ENCODE assay signal across 8 cellular contexts in the genomic region with DNA sequence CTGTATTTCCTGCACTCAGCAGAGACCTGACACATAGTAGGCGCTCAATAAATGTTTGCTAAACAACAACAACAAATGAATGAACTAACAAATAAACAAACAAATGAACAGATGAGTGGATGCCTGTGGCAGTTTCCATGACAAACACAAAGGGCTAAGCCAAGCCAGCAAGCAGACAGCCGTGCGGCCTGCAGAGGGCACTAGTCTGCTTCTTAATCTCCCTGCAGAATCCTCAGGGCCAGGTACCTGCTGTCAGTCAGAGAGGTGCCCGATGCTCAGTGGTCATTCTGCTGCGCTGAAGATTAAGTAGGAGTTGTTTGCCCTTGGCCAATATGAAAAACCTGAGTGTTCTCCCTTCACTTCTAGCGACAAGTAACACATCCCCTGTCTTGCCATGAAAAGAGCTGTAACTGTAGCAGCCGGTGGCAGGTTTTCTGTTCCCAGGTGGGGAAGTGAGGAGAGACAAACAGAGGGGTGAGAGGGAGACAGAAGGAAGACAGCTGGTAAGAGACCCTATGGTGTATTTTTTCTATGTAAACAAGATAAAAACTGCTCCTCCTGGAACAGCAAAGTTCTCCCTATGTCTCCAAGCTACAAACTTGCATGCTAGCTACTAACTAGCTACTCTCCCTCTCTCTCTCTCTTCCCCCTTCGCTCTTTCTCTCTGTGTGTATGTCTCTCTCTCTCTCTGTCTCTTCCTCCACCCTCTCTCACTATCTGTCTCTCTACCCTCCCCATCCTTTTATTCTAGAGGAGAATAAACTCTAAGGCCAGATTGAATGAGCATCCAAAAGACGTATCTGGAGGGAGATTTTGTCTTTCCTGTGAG. TPM values are rescaled to one million over a fixed set of nuclear protein-coding genes. Genes with fewer than 3 reads are reported as not detected.
DNase-seq lines count a peak whose midpoint lies in the region; ATAC-seq and TF ChIP-seq lines count a peak whose summit lies in the region.

Gene MC3R, plus strand, starts transcription at position 779 of the 829 bp plus-strand sequence. CDS start 112 bp downstream, outside the sequence.

- H3K36me3 Mint-ChIP-seq in activated T-cell treated with anti-CD3 and anti-CD28 coated beads, Interleukin-2, amount 50 U/mL, for 72 hours (ENCODE audit: insufficient read depth in 2 of 2): no peaks in the 10 kb centered on the region

- peaks cover 39% of the 10 kb centered on the region for H3K27me3 Mint-ChIP-seq in activated T-cell treated with anti-CD3 and anti-CD28 coated beads, Interleukin-2, amount 50 U/mL, for 72 hours (ENCODE audit: low read depth)

- no peak within 1 kb of the TSS for H3K4me3 Mint-ChIP-seq in activated T-cell treated with anti-CD3 and anti-CD28 coated beads, Interleukin-2, amount 50 U/mL, for 72 hours

- peak; percentile 60 for TF ChIP-seq CTCF in AG04450 (IDR thresholded peaks at IDR 0.05; ENCODE audit: low read depth, low read length)
- TF ChIP-seq CTCF in GM12874 (IDR thresholded peaks at IDR 0.05; ENCODE audit: insufficient read depth, low read depth, low read length): peak; percentile 78
- peak; percentile 39 for TF ChIP-seq CTCF in retinal pigment epithelial cell (conservative IDR thresholded peaks at IDR 0.05; ENCODE audit: low read depth, low read length)

- CTCF ChIA-PET in AG04450 (lab: Charles Lee): interaction anchor here (0.5 to 1.1 kb wide), 5 partner anchors 8 to 1567 kb away, joined by 3 to 8 read pairs (median 3); no protein-coding TSS in a partner anchor

- H3K27ac Mint-ChIP-seq in activated T-cell treated with anti-CD3 and anti-CD28 coated beads, Interleukin-2, amount 50 U/mL, for 72 hours: no peak within 1 kb of the TSS

- H3K27me3 ChIP-seq in AG04450 (ENCODE audit: control insufficient read depth, insufficient read depth, low read length): no peaks in the 10 kb centered on the region

- no peak within 1 kb of the TSS for H3K27ac ChIP-seq in AG04450 (ENCODE audit: low read depth, low read length)

- H3K9me3 Mint-ChIP-seq in activated T-cell treated with anti-CD3 and anti-CD28 coated beads, Interleukin-2, amount 50 U/mL, for 72 hours: no peaks in the 10 kb centered on the region

- ATAC-seq in HG03354 (IDR thresholded peaks at IDR 0.05; ENCODE audit: poor library complexity, severe bottlenecking, unreplicated experiment): peak; percentile 73
- peak; percentile 47 to 50 for ATAC-seq in activated T-cell treated with anti-CD3 and anti-CD28 coated beads, Interleukin-2, amount 50 U/mL, for 72 hours (replicated peaks in 1 of 2)

- DNase-seq in AG04450 (ENCODE audit: low read depth, low spot score) (no peak), NOMO-1 treated with DMSO at 0.1 percent for 48 hours (lab: John Stamatoyannopoulos, UW; ENCODE audit: unreplicated experiment) (peak; percentile 54), globus pallidus (ENCODE audit: low spot score) (peak; percentile 40), retinal pigment epithelial cell (ENCODE audit: low read depth) (no peak), GF-D8 (lab: John Stamatoyannopoulos, UW) (no peak)
- DNase-seq in activated T-cell treated with anti-CD3 and anti-CD28 coated beads, Interleukin-2, amount 50 U/mL, for 72 hours: peak; percentile 39 to 47

- H3K9me3 ChIP-seq in AG04450 (ENCODE audit: control insufficient read depth, insufficient read depth, low read length): peaks cover 5% of the 10 kb centered on the region; the same call in 1 of the 2 replicates

- H3K4me3 ChIP-seq in AG04450 (ENCODE audit: low read depth, low read length): no peak within 1 kb of the TSS
- no peak within 1 kb of the TSS for H3K4me3 ChIP-seq in retinal pigment epithelial cell (ENCODE audit: low read length)

- POLR2A ChIA-PET in AG04450 (lab: Yijun Ruan, JAX): no interaction called here

- no peaks in the 10 kb centered on the region for H3K4me1 Mint-ChIP-seq in activated T-cell treated with anti-CD3 and anti-CD28 coated beads, Interleukin-2, amount 50 U/mL, for 72 hours (ENCODE audit: low read depth)

RNA-seq across cellular contexts. Expression of gene MC3R, which starts in this region (rescaled TPM):
- polyA plus RNA-seq in AG04450 (2011; rRNA removed): not detected in 2 replicates
- polyA minus RNA-seq in AG04450 (2011; rRNA and poly(A)+ RNA removed): 0.61 TPM in 1 of 2 replicates, not detected in the other
- total RNA-seq in activated T-cell treated with anti-CD3 and anti-CD28 coated beads, Interleukin-2, amount 50 U/mL, for 72 hours: not detected

Comparison
In these comparisons a context has a peak if more than half of its experiments do, and no peak if none do; other contexts are left out.
1. Peak in DNase-seq and ATAC-seq in activated T-cell treated with anti-CD3 and anti-CD28 coated beads, Interleukin-2, amount 50 U/mL, for 72 hours; RNA of the gene not detected or under 1 TPM.
2. DNase-seq: peak in NOMO-1 treated with DMSO at 0.1 percent for 48 hours (single experiment) and globus pallidus (single experiment); none in AG04450 (single experiment), retinal pigment epithelial cell (single experiment) and GF-D8 (single experiment).
3. Peak in every context shown above with its lines, with median percentiles within 50 percentile points of each other: CTCF ChIP-seq.